Comparison of ENCODE assay signal across 8 cellular contexts in the genomic region with DNA sequence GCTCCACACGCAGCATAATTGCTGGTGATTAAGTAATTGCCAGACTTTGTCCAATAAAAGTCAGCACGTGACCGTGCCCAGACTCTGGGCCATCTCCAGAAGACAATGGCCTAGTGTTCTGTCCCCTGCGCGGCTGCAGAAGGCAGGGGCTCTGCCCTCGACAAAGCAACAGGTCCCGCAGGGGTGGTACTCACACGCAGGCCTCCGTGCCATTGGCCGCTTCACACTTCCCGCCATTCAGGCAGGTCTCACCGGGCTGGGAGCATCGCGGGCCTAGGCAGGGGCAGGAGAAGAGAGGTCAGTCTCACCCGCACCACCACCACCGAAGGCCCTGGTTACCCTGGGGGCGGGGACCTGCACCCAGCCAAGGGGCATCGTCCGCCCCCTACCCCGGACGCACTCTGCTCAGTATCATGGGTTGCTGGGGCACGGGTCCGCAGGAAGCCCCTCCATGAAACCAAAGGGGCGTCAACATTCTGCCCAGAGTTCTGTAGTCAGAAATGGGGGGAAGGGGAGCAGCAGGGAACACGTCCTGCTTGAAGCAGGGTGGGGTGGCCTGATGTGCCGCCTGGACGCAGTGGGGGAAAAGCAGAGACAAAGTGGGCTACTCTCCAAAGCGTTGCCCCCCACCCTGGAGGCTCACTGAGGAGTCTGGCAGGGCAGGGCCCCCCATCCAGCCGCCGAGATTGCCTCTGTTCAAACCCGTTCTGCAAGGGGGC.
DNase-seq lines count a peak whose midpoint lies in the region; ATAC-seq and TF ChIP-seq lines count a peak whose summit lies in the region.

No MANE protein-coding gene starts in this region.

- no peaks in the 10 kb centered on the region for H3K9me3 Mint-ChIP-seq in activated T-cell treated with anti-CD3 and anti-CD28 coated beads, Interleukin-2, amount 50 U/mL, for 24 hours
- H3K9me3 Mint-ChIP-seq in central memory CD8-positive, alpha-beta T cell: no peaks in the 10 kb centered on the region
- H3K9me3 Mint-ChIP-seq in memory B cell: no peaks in the 10 kb centered on the region

- peak overlapping the region; percentile 73 to 99 for H3K4me3 ChIP-seq in tibial artery

- no peaks in the 10 kb centered on the region for H3K27me3 Mint-ChIP-seq in activated T-cell treated with anti-CD3 and anti-CD28 coated beads, Interleukin-2, amount 50 U/mL, for 24 hours
- H3K27me3 Mint-ChIP-seq in central memory CD8-positive, alpha-beta T cell: no peaks in the 10 kb centered on the region
- no peaks in the 10 kb centered on the region for H3K27me3 Mint-ChIP-seq in memory B cell

- no peak for ATAC-seq in central memory CD8-positive, alpha-beta T cell (replicated peaks; ENCODE audit: extremely low read depth, poor library complexity, severe bottlenecking)
- no peak for ATAC-seq in memory B cell (ENCODE audit: low read depth)

- peak overlapping the region; percentile 88 to 94 for H3K27ac ChIP-seq in tibial artery

- peaks cover 0 to 24% (median 9%) of the 10 kb centered on the region in 3 donors for H3K36me3 ChIP-seq in tibial artery

- no peak for TF ChIP-seq CTCF in tibial artery (IDR thresholded peaks at IDR 0.05)

- no peak for DNase-seq in activated T-cell treated with anti-CD3 and anti-CD28 coated beads, Interleukin-2, amount 50 U/mL, for 24 hours
- DNase-seq in activated T-cell treated with anti-CD3 and anti-CD28 coated beads, Interleukin-2, amount 50 U/mL, for 1 hour: no peak
- DNase-seq in central memory CD8-positive, alpha-beta T cell (ENCODE audit: low spot score in 2 of 2): no peak
- DNase-seq in memory B cell (ENCODE audit: low spot score in 2 of 2): no peak
- no peak for DNase-seq in tibial artery
- DNase-seq in NCI-H2196 (lab: John Stamatoyannopoulos, UW; ENCODE audit: unreplicated experiment): no peak
- no peak for DNase-seq in hepatic stellate cell (ENCODE audit: low spot score)
- DNase-seq in activated gamma-delta T cell (lab: John Stamatoyannopoulos, UW): no peak

- H3K9me3 ChIP-seq in tibial artery: no peaks in the 10 kb centered on the region

- peak overlapping the region; percentile 94 for H3K27ac Mint-ChIP-seq in activated T-cell treated with anti-CD3 and anti-CD28 coated beads, Interleukin-2, amount 50 U/mL, for 24 hours
- H3K27ac Mint-ChIP-seq in central memory CD8-positive, alpha-beta T cell (ENCODE audit: low read depth): no peak overlapping the region
- H3K27ac Mint-ChIP-seq in memory B cell: no peak overlapping the region

- intact Hi-C loops in tibial artery (cut with DNase I; ENCODE audit: low total_unique reads): no loop called here

- peaks cover 0 to 82% (median 66%) of the 10 kb centered on the region in 4 donors for H3K4me1 ChIP-seq in tibial artery

- peaks cover 57% of the 10 kb centered on the region for H3K4me1 Mint-ChIP-seq in activated T-cell treated with anti-CD3 and anti-CD28 coated beads, Interleukin-2, amount 50 U/mL, for 24 hours (ENCODE audit: low read depth)
- H3K4me1 Mint-ChIP-seq in central memory CD8-positive, alpha-beta T cell: peaks cover 27% of the 10 kb centered on the region
- H3K4me1 Mint-ChIP-seq in memory B cell: peaks cover 28% of the 10 kb centered on the region

- peaks cover 53% of the 10 kb centered on the region for H3K36me3 Mint-ChIP-seq in activated T-cell treated with anti-CD3 and anti-CD28 coated beads, Interleukin-2, amount 50 U/mL, for 24 hours (ENCODE audit: low read depth)
- H3K36me3 Mint-ChIP-seq in central memory CD8-positive, alpha-beta T cell (ENCODE audit: insufficient read depth): peaks cover 21% of the 10 kb centered on the region
- peaks cover 2% of the 10 kb centered on the region for H3K36me3 Mint-ChIP-seq in memory B cell

- H3K27me3 ChIP-seq in tibial artery: no peaks in the 10 kb centered on the region

- H3K4me3 Mint-ChIP-seq in activated T-cell treated with anti-CD3 and anti-CD28 coated beads, Interleukin-2, amount 50 U/mL, for 24 hours: peak overlapping the region; percentile 93
- H3K4me3 Mint-ChIP-seq in central memory CD8-positive, alpha-beta T cell: peak overlapping the region; percentile 81
- H3K4me3 Mint-ChIP-seq in memory B cell: peak overlapping the region; percentile 87
